Comparison of ENCODE assay signal across 7 cellular contexts in genomic region chr13:27830010-27830409, GRCh38. TPM values are rescaled to one million over a fixed set of nuclear protein-coding genes. Genes with fewer than 3 reads are reported as not detected.
DNase-seq lines count a peak whose midpoint lies in the region; ATAC-seq and TF ChIP-seq lines count a peak whose summit lies in the region.

No MANE protein-coding gene starts in this region.

- H3K9me3 Mint-ChIP-seq in activated naive CD8-positive, alpha-beta T cell treated with anti-CD3 and anti-CD28 coated beads, Interleukin-2, amount 50 U/mL, for 24 hours, result no peaks in the 10 kb centered on the region

- TF ChIP-seq CTCF in GM13977 (IDR thresholded peaks at IDR 0.05; ENCODE audit: extremely low read depth, insufficient read depth, missing control alignments) (peak; percentile 89), HL-60 (IDR thresholded peaks at IDR 0.05; ENCODE audit: insufficient read depth, low read length) (peak; percentile 57), hepatocyte (IDR thresholded peaks at IDR 0.05; ENCODE audit: poor library complexity) (peak; percentile 88)

- peak; percentile 75 for ATAC-seq in activated naive CD8-positive, alpha-beta T cell treated with anti-CD3 and anti-CD28 coated beads, Interleukin-2, amount 50 U/mL, for 24 hours
- no peak for ATAC-seq in HG03039 (IDR thresholded peaks at IDR 0.05; ENCODE audit: unreplicated experiment)

- H3K27me3 ChIP-seq in HL-60 (ENCODE audit: insufficient read depth, poor library complexity, severe bottlenecking) (peaks cover 17% of the 10 kb centered on the region), hepatocyte (peaks cover 52% of the 10 kb centered on the region)

- H3K4me3 ChIP-seq in HL-60 (replicated peaks; ENCODE audit: insufficient read depth, low read length) (peak overlapping the region; percentile 22), hepatocyte (no peak overlapping the region)

- in situ Hi-C loops in GM13977 (cut with MboI; ENCODE audit: low pct_unique_long_range_greater_than_20kb, low sequenced_read_pairs, unreplicated experiment), result loop anchor here (10.0 to 25.0 kb wide), 2 partner anchors 155 to 443 kb away; partner anchors contain the start of gene URAD

- peaks cover 76% of the 10 kb centered on the region for H3K27me3 Mint-ChIP-seq in activated naive CD8-positive, alpha-beta T cell treated with anti-CD3 and anti-CD28 coated beads, Interleukin-2, amount 50 U/mL, for 24 hours

- H3K27ac ChIP-seq in HL-60 (replicated peaks) (no peak overlapping the region), hepatocyte (no peak overlapping the region)

- peak overlapping the region; percentile 8 for H3K4me3 Mint-ChIP-seq in activated naive CD8-positive, alpha-beta T cell treated with anti-CD3 and anti-CD28 coated beads, Interleukin-2, amount 50 U/mL, for 24 hours

- H2AFZ ChIP-seq in hepatocyte, result no peak overlapping the region

- WGBS in hepatocyte (ENCODE audit: low lambda C conversion rate, missing lambda C conversion rate), result 5% methylated on average over 25 of the region's 25 CpGs

- DNase-seq in GM13977 (ENCODE audit: low spot score) (peak; percentile 82), HL-60 (ENCODE audit: low read depth in 1 of 2, low spot score in 1 of 2) (peak; percentile 31 to 47), T follicular helper cell (ENCODE audit: low read depth) (peak; percentile 26), hepatocyte (ENCODE audit: low spot score) (peak; percentile 82)
- peak; percentile 72 for DNase-seq in activated naive CD8-positive, alpha-beta T cell treated with anti-CD3 and anti-CD28 coated beads, Interleukin-2, amount 50 U/mL, for 24 hours
- peak; percentile 12 to 46 (median 41) for DNase-seq in stimulated activated CD4-positive, alpha-beta T cell treated with anti-CD3 and anti-CD28 coated beads, Interleukin-12 subunit alpha, Interleukin-12 subunit beta, amount 100 ng/mL, for 48 hours (ENCODE audit: low read depth in 2 of 3, low spot score in 1 of 3)

- H3K4me1 ChIP-seq in hepatocyte (ENCODE audit: insufficient read depth), result no peaks in the 10 kb centered on the region

- H4K20me1 ChIP-seq in hepatocyte (ENCODE audit: insufficient read depth, poor library complexity, severe bottlenecking), result no peaks in the 10 kb centered on the region

- H3K36me3 ChIP-seq in hepatocyte (replicated peaks; ENCODE audit: insufficient read depth, low read depth), result no peaks in the 10 kb centered on the region

- H3K4me1 Mint-ChIP-seq in activated naive CD8-positive, alpha-beta T cell treated with anti-CD3 and anti-CD28 coated beads, Interleukin-2, amount 50 U/mL, for 24 hours, result peaks cover 5% of the 10 kb centered on the region

- no peak overlapping the region for H3K27ac Mint-ChIP-seq in activated naive CD8-positive, alpha-beta T cell treated with anti-CD3 and anti-CD28 coated beads, Interleukin-2, amount 50 U/mL, for 24 hours

- H3K79me2 ChIP-seq in hepatocyte, result no peaks in the 10 kb centered on the region

- H3K9me3 ChIP-seq in hepatocyte (ENCODE audit: low read depth), result no peaks in the 10 kb centered on the region

- H3K9me2 ChIP-seq in hepatocyte (replicated peaks; ENCODE audit: insufficient read depth), result no peaks in the 10 kb centered on the region

- H3K4me2 ChIP-seq in hepatocyte, result peak overlapping the region; percentile 58

- no peaks in the 10 kb centered on the region for H3K36me3 Mint-ChIP-seq in activated naive CD8-positive, alpha-beta T cell treated with anti-CD3 and anti-CD28 coated beads, Interleukin-2, amount 50 U/mL, for 24 hours (ENCODE audit: low read depth)

RNA-seq across cellular contexts. Expression of gene GSX1, which starts 37.7 kb away (rescaled TPM):
- total RNA-seq in hepatocyte, result not detected in 2 replicates
- not detected in 2 replicates for polyA plus RNA-seq in hepatocyte

Comparison
In these comparisons a context has a peak if more than half of its experiments do, and no peak if none do; other contexts are left out.
1. DNase-seq: peak in every context shown above with its lines; median percentile 82 in GM13977; 82 in hepatocyte; 72 in activated naive CD8-positive, alpha-beta T cell treated with anti-CD3 and anti-CD28 coated beads, Interleukin-2, amount 50 U/mL, for 24 hours; 41 in stimulated activated CD4-positive, alpha-beta T cell treated with anti-CD3 and anti-CD28 coated beads, Interleukin-12 subunit alpha, Interleukin-12 subunit beta, amount 100 ng/mL, for 48 hours; 39 in HL-60; 26 in T follicular helper cell.